Comparison of ENCODE assay signal across 29 cellular contexts in genomic region chr3:194014756-194015155, GRCh38.
"Had no signal": no experiment of that assay in that cellular context is flagged by ENCODE, and none has a peak within 500 bp of the region (broad histone marks: within the 10 kb centered on the region; RNA-seq: fewer than 3 reads in every experiment).

No MANE protein-coding gene starts in this region.

- ATAC-seq: left colon; left lung; lower lobe of right lung; naive thymus-derived CD4-positive, alpha-beta T cell; natural killer cell treated with Interleukin-12 subunit alpha and Interleukin-12 subunit beta and Interleukin-15 and Interleukin-18, amount 100 ng/mL, for 72 hours; pancreas; right cardiac atrium; sciatic nerve; stimulated activated naive B cell treated with anti-CD40 and anti-IgM and Interleukin-4, amounts not matched to agents 10 μg/mL and 1 μg/mL and 100 μg/mL, for 72 hours; stimulated activated naive CD8-positive, alpha-beta T cell treated with anti-CD3 and anti-CD28 coated beads, Interleukin-15, Interleukin-2, amounts not matched to agents 100 U/mL and 50 U/mL, for 24 hours; upper lobe of right lung had no signal

- H3K27ac Mint-ChIP-seq: naive thymus-derived CD4-positive, alpha-beta T cell; natural killer cell treated with Interleukin-12 subunit alpha and Interleukin-12 subunit beta and Interleukin-15 and Interleukin-18, amount 100 ng/mL, for 72 hours; stimulated activated naive B cell treated with anti-CD40 and anti-IgM and Interleukin-4, amounts not matched to agents 10 μg/mL and 1 μg/mL and 100 μg/mL, for 72 hours had no signal

- H3K36me3 Mint-ChIP-seq: naive thymus-derived CD4-positive, alpha-beta T cell; natural killer cell treated with Interleukin-12 subunit alpha and Interleukin-12 subunit beta and Interleukin-15 and Interleukin-18, amount 100 ng/mL, for 72 hours; stimulated activated naive B cell treated with anti-CD40 and anti-IgM and Interleukin-4, amounts not matched to agents 10 μg/mL and 1 μg/mL and 100 μg/mL, for 72 hours had no signal

- H3K4me3 ChIP-seq: left lung, lower lobe of right lung, pancreas, prostate gland, stomach, thoracic aorta, tibial artery, upper lobe of right lung had no signal

- H3K9me3 Mint-ChIP-seq: natural killer cell treated with Interleukin-12 subunit alpha and Interleukin-12 subunit beta and Interleukin-15 and Interleukin-18, amount 100 ng/mL, for 72 hours; neural crest cell; stimulated activated naive B cell treated with anti-CD40 and anti-IgM and Interleukin-4, amounts not matched to agents 10 μg/mL and 1 μg/mL and 100 μg/mL, for 72 hours had no signal

- FAIRE-seq: keratinocyte, pancreas, small intestine, urothelium cell line had no signal

- H3K27ac ChIP-seq: left lung, lower lobe of right lung, pancreas, prostate gland, stomach, thoracic aorta, tibial artery, upper lobe of right lung had no signal

- H3K27me3 ChIP-seq: left lung, pancreas, stomach, upper lobe of right lung had no signal

- H3K36me3 ChIP-seq: left lung, lower lobe of right lung, pancreas, prostate gland, stomach, thoracic aorta, tibial artery, upper lobe of right lung had no signal

- H3K4me3 Mint-ChIP-seq: naive thymus-derived CD4-positive, alpha-beta T cell; natural killer cell treated with Interleukin-12 subunit alpha and Interleukin-12 subunit beta and Interleukin-15 and Interleukin-18, amount 100 ng/mL, for 72 hours; neural crest cell; stimulated activated naive B cell treated with anti-CD40 and anti-IgM and Interleukin-4, amounts not matched to agents 10 μg/mL and 1 μg/mL and 100 μg/mL, for 72 hours had no signal

- DNase-seq: hippocampal formation; left colon; left lung; lower lobe of right lung; mammary epithelial cell; mesenchymal stem cell; naive thymus-derived CD4-positive, alpha-beta T cell; nucleus accumbens; pancreas; posterior cingulate gyrus; retina; right cardiac atrium; small intestine; stimulated activated CD4-positive, alpha-beta T cell treated with anti-CD3 and anti-CD28 coated beads, Interleukin-15, amount 100 ng/mL, for 24 hours; stimulated activated CD4-positive, alpha-beta T cell treated with anti-CD3 and anti-CD28 coated beads, Interleukin-2, amount 100 ng/mL, for 24 hours; stimulated activated CD4-positive, alpha-beta T cell treated with anti-CD3 and anti-CD28 coated beads, Interleukin-4, amount 100 ng/mL, for 1 hour; stimulated activated naive B cell treated with anti-CD40 and anti-IgM and Interleukin-4, amounts not matched to agents 10 μg/mL and 1 μg/mL and 100 μg/mL, for 72 hours; stimulated activated naive CD8-positive, alpha-beta T cell treated with anti-CD3 and anti-CD28 coated beads, Interleukin-15, Interleukin-2, amounts not matched to agents 100 U/mL and 50 U/mL, for 24 hours; stomach; tibial artery; trophoblast cell; upper lobe of right lung had no signal

- H3K9me3 ChIP-seq: left lung, lower lobe of right lung, pancreas, prostate gland, stomach, thoracic aorta, tibial artery, upper lobe of right lung had no signal

- H3K4me1 ChIP-seq: left lung, pancreas, prostate gland, stomach, tibial artery, upper lobe of right lung had no signal
